In the genomic region with DNA sequence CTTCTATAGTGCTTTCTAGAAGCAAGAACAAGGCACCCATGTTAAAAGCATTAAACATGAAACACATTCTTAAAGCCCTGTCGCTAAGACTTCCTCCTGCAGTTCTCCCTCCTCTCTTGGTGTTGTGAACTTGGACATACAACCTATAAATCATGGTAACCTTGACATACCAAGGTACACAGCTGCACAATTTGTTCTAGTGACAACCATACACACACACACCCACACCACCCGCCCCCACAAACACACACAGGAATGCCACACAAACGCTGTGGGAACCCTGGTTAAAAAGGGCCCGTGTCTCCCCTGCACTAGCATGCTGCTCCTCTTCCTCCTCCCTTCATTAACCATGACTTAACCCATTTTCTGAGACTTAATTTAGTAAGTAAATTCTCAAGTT, we compare ENCODE assay signal across 13 cellular contexts.
"Had no signal": no experiment of that assay in that cellular context is flagged by ENCODE, and none has a peak within 500 bp of the region (broad histone marks: within the 10 kb centered on the region; RNA-seq: fewer than 3 reads in every experiment).

No MANE protein-coding gene starts in this region.

- H3K9me3 ChIP-seq: colonic mucosa, gastrocnemius medialis, psoas muscle, sigmoid colon, thyroid gland had no signal

- H3K4me3 ChIP-seq: colonic mucosa, gastrocnemius medialis, psoas muscle, sigmoid colon, thyroid gland had no signal

- H3K36me3 ChIP-seq: colonic mucosa, gastrocnemius medialis, thyroid gland had no signal

- H3K27ac ChIP-seq: colonic mucosa, gastrocnemius medialis, psoas muscle, sigmoid colon, thyroid gland had no signal

- ATAC-seq: gastrocnemius medialis, T-helper 17 cell had no signal

- H3K4me1 ChIP-seq: colonic mucosa, psoas muscle had no signal

- DNase-seq: activated CD4-positive, alpha-beta T cell treated with anti-CD3 and anti-CD28 coated beads for 1 hour; activated CD4-positive, alpha-beta T cell treated with anti-CD3 and anti-CD28 coated beads, Interleukin-2, amount 50 U/mL, for 48 hours; activated gamma-delta T cell; activated T-cell treated with anti-CD3 and anti-CD28 coated beads, Interleukin-2, amount 50 U/mL, for 48 hours; colonic mucosa; effector CD4-positive, alpha-beta T cell; gastrocnemius medialis; nucleus accumbens; psoas muscle; sigmoid colon; stimulated activated CD4-positive, alpha-beta T cell treated with anti-CD3 and anti-CD28 coated beads, Interleukin-2, amount 100 ng/mL, for 48 hours; T-helper 17 cell; thyroid gland had no signal

- H3K27me3 ChIP-seq: colonic mucosa, gastrocnemius medialis, sigmoid colon, thyroid gland had no signal
